ENCODE assay signal across 11 cellular contexts in genomic region chr4:9964884-9965283, GRCh38. TPM values are rescaled to one million over a fixed set of nuclear protein-coding genes. Genes with fewer than 3 reads are reported as not detected.
"Had no signal": no experiment of that assay in that cellular context is flagged by ENCODE, and none has a peak within 500 bp of the region (broad histone marks: within the 10 kb centered on the region; RNA-seq: fewer than 3 reads in every experiment).

No MANE protein-coding gene starts in this region.

- H3K4me1 ChIP-seq: sigmoid colon had no signal

- H3K27ac ChIP-seq: sigmoid colon had no signal

- DNase-seq: activated CD4-positive, alpha-beta T cell treated with anti-CD3 and anti-CD28 coated beads for 36 hours; activated CD4-positive, alpha-beta T cell treated with anti-CD3 and anti-CD28 coated beads, Interleukin-2, amount 50 U/mL, for 48 hours; activated gamma-delta T cell treated with Interleukin-2 at 50 U/mL for 16 hours; effector memory CD8-positive, alpha-beta T cell; hypothalamus; midbrain; sigmoid colon; stimulated activated CD4-positive, alpha-beta T cell treated with anti-CD3 and anti-CD28 coated beads, Interleukin-4, amount 100 ng/mL, for 4 hours had no signal

- ATAC-seq: activated CD4-positive, alpha-beta T cell treated with anti-CD3 and anti-CD28 coated beads for 36 hours; activated naive CD4-positive, alpha-beta T cell treated with anti-CD3 and anti-CD28 coated beads, Interleukin-2, amount 50 U/mL, for 72 hours; effector memory CD8-positive, alpha-beta T cell; stimulated activated memory B cell treated with anti-CD40 and anti-IgM and Interleukin-4, amounts not matched to agents 10 μg/mL and 1 μg/mL and 100 μg/mL, for 72 hours; WTC11 had no signal

- H3K36me3 ChIP-seq: sigmoid colon had no signal

- H3K4me3 ChIP-seq: sigmoid colon had no signal

- H3K27me3 ChIP-seq: sigmoid colon had no signal

RNA-seq across cellular contexts. Expression of gene SLC2A9, which starts 56.4 kb away (rescaled TPM):
- total RNA-seq: WTC11 had no signal
